22 cellular contexts compared by ENCODE assay signal in genomic region chr10:101568054-101568745, GRCh38. TPM values are rescaled to one million over a fixed set of nuclear protein-coding genes. Genes with fewer than 3 reads are reported as not detected.
A peak's percentile ranks its signal among the peaks of the same experiment; 100 is the strongest.
DNase-seq lines count a peak whose midpoint lies in the region; ATAC-seq and TF ChIP-seq lines count a peak whose summit lies in the region.
"Had no signal": no experiment of that assay in that cellular context is flagged by ENCODE, and none has a peak within 500 bp of the region (broad histone marks: within the 10 kb centered on the region; RNA-seq: fewer than 3 reads in every experiment).

No MANE protein-coding gene starts in this region.

- H3K27ac ChIP-seq in HEK293 (ENCODE audit: extremely low read depth, low read depth, low read length), result no peak overlapping the region
- H3K27ac ChIP-seq: lower lobe of right lung had no signal

- H3K4me3 Mint-ChIP-seq in CD14-positive monocyte, result peak overlapping the region; percentile 27 to 58
- H3K4me3 Mint-ChIP-seq in effector memory CD8-positive, alpha-beta T cell, result peak overlapping the region; percentile 74 to 77

- no peak for ATAC-seq in effector memory CD8-positive, alpha-beta T cell (replicated peaks)
- ATAC-seq in GM19452 (IDR thresholded peaks at IDR 0.05; ENCODE audit: unreplicated experiment), result no peak
- ATAC-seq: lower lobe of right lung; stimulated activated naive CD8-positive, alpha-beta T cell treated with anti-CD3 and anti-CD28 coated beads, Interleukin-15, Interleukin-2, amounts not matched to agents 100 U/mL and 50 U/mL, for 24 hours had no signal

- POLR2A ChIA-PET in HEK293 (lab: Yijun Ruan, JAX), result interaction anchor here (0.6 to 1.5 kb wide), 2 partner anchors 273 kb away, joined by 3 read pairs; no protein-coding TSS in a partner anchor

- H3K4me1 Mint-ChIP-seq in CD14-positive monocyte, result peaks cover 22% of the 10 kb centered on the region
- H3K4me1 Mint-ChIP-seq in effector memory CD8-positive, alpha-beta T cell (ENCODE audit: low read depth in 2 of 2), result peaks cover 9 to 17% of the 10 kb centered on the region in 2 donors

- peaks cover 3% of the 10 kb centered on the region for H3K4me1 ChIP-seq in HEK293 (ENCODE audit: control insufficient read depth, insufficient read depth, low read length)

- no peak for DNase-seq in CD14-positive monocyte (ENCODE audit: low spot score)
- no peak for DNase-seq in effector memory CD8-positive, alpha-beta T cell
- DNase-seq in posterior vena cava (ENCODE audit: low spot score), result peak; percentile 82
- DNase-seq in effector CD8-positive, alpha-beta T cell (lab: John Stamatoyannopoulos, UW), result no peak
- no peak for DNase-seq in stimulated activated CD4-positive, alpha-beta T cell treated with anti-CD3 and anti-CD28 coated beads, Interleukin-2, amount 100 ng/mL, for 24 hours
- DNase-seq: activated CD4-positive, alpha-beta T cell treated with anti-CD3 and anti-CD28 coated beads for 1 hour; activated CD8-positive, alpha-beta memory T cell treated with anti-CD3 and anti-CD28 coated beads for 24 hours; activated naive CD4-positive, alpha-beta T cell treated with Interleukin-2 at 50 U/mL for 16 hours; aorta; CD4-positive, alpha-beta memory T cell; central memory CD4-positive, alpha-beta T cell; dermis blood vessel endothelial cell; kidney glomerular epithelial cell; lower lobe of right lung; NCI-H1105; NCI-H2081; NCI-H446 treated with DMSO at 0.1 percent for 48 hours; SHP77; stimulated activated CD4-positive, alpha-beta T cell treated with anti-CD3 and anti-CD28 coated beads, Interleukin-4, amount 100 ng/mL, for 24 hours; stimulated activated naive CD8-positive, alpha-beta T cell treated with anti-CD3 and anti-CD28 coated beads, Interleukin-15, Interleukin-2, amounts not matched to agents 100 U/mL and 50 U/mL, for 24 hours had no signal

- H3K9me3 ChIP-seq in HEK293 (ENCODE audit: control insufficient read depth, insufficient read depth, low read depth, low read length), result 0 out of 2 replicates have a peak, but pooled peaks cover 2% of the 10 kb centered on the region

- H3K27ac Mint-ChIP-seq in CD14-positive monocyte, result peak overlapping the region in 1 of 7 donors; percentile 15
- H3K27ac Mint-ChIP-seq in effector memory CD8-positive, alpha-beta T cell, result no peak overlapping the region
- H3K27ac Mint-ChIP-seq: CD4-positive, alpha-beta memory T cell had no signal

- intact Hi-C loops in CD14-positive monocyte (cut with micrococcal nuclease), result loop anchor here in 1 of 2 donors (10.0 kb wide), 1 partner anchor 293 kb away; no protein-coding TSS in a partner anchor
- intact Hi-C loops in posterior vena cava (cut with DNase I), result loop anchor here in 1 of 2 donors (5.0 to 10.0 kb wide), 2 partner anchors 283 to 356 kb away; no protein-coding TSS in a partner anchor

- H3K36me3 Mint-ChIP-seq in CD14-positive monocyte, result peaks cover 0 to 5% of the 10 kb centered on the region in 2 donors
- no peaks in the 10 kb centered on the region for H3K36me3 Mint-ChIP-seq in effector memory CD8-positive, alpha-beta T cell (ENCODE audit: insufficient read depth)

- no peaks in the 10 kb centered on the region for H3K36me3 ChIP-seq in HEK293 (ENCODE audit: control insufficient read depth in 2 of 2, insufficient read depth in 1 of 2, low read length in 2 of 2)
- H3K36me3 ChIP-seq: lower lobe of right lung had no signal

- TF ChIP-seq CTCF in CD14-positive monocyte (IDR thresholded peaks at IDR 0.05), result no peak
- no peak for TF ChIP-seq CTCF in HEK293 (tag by site-specific recombination; IDR thresholded peaks at IDR 0.05)

- CTCF ChIA-PET in HEK293 (lab: Yijun Ruan, JAX), result interaction anchor here (0.6 to 1.6 kb wide), 6 partner anchors 16 to 407 kb away, joined by 3 to 16 read pairs (median 3); no protein-coding TSS in a partner anchor

- peaks cover 55 to 67% (median 59%) of the 10 kb centered on the region in 3 donors for H3K27me3 Mint-ChIP-seq in CD14-positive monocyte (ENCODE audit: low read depth in 3 of 3)
- peaks cover 61 to 70% of the 10 kb centered on the region in 2 donors for H3K27me3 Mint-ChIP-seq in effector memory CD8-positive, alpha-beta T cell

- no peak overlapping the region for H3K4me3 ChIP-seq in HEK293 (ENCODE audit: low read depth, low read length)
- H3K4me3 ChIP-seq: lower lobe of right lung had no signal

- peaks cover 0 to 13% (median 4%) of the 10 kb centered on the region in 7 donors for H3K9me3 Mint-ChIP-seq in CD14-positive monocyte
- no peaks in the 10 kb centered on the region for H3K9me3 Mint-ChIP-seq in effector memory CD8-positive, alpha-beta T cell

TF ChIP-seq in HEK293, 187 proteins besides CTCF, POLR2A, EP300 and RAD21:
- TF ChIP-seq ZNF394 (tag by site-specific recombination; IDR thresholded peaks at IDR 0.05; ENCODE audit: borderline replicate concordance), result 0 out of 2 replicates have a peak, but pooled peaks have one; percentile 26
- no peak for TF ChIP-seq MYNN (tag by site-specific recombination; IDR thresholded peaks at IDR 0.05; ENCODE audit: borderline replicate concordance)
TF ChIP-seq in HEK293: peak in this region for 1.

RNA-seq across cellular contexts. Expression of gene POLL, which starts 19.9 kb away (rescaled TPM):
- polyA plus RNA-seq in CD14-positive monocyte, result 10 to 100 TPM in 1 of 2 donors, 1 to 10 TPM in 1; 9.9 to 10.6 TPM
- total RNA-seq in posterior vena cava, result 10 to 100 TPM; 13.9 to 19.1 TPM

RNA-seq across cellular contexts. Expression of gene DPCD, which starts 19.9 kb away (rescaled TPM):
- polyA plus RNA-seq in CD14-positive monocyte, result 10 to 100 TPM in 1 of 2 donors, 1 to 10 TPM in 1; 9.0 to 17.0 TPM
- total RNA-seq in posterior vena cava, result 10 to 100 TPM; 11.4 to 12.5 TPM
